In genomic region chr3:182935803-182936202, GRCh38 we compare ENCODE assay signal across 1 cellular context.
TF ChIP-seq lines count a peak whose summit lies in the region.

No MANE protein-coding gene starts in this region.

TF ChIP-seq in K562, 482 proteins besides CTCF, POLR2A, EP300 and RAD21 (continued from another document and continues in another):
- TF ChIP-seq ZNF639 (CRISPR knock-in tag; conservative IDR thresholded peaks at IDR 0.05 in 1 of 2, IDR thresholded peaks at IDR 0.05 in 1 of 2): peak in 1 of 2 experiments; percentile 84; a peak in 2 of 4 replicates
- TF ChIP-seq KLF6 (CRISPR knock-in tag; IDR thresholded peaks at IDR 0.05; ENCODE audit: borderline replicate concordance): peak; percentile 67; the same call in 1 of the 2 replicates
- TF ChIP-seq ZNF324 (CRISPR knock-in tag; IDR thresholded peaks at IDR 0.05): no peak
- 0 out of 2 replicates have a peak, but pooled peaks have one; percentile 32 for TF ChIP-seq HINFP (tag; conservative IDR thresholded peaks at IDR 0.05; ENCODE audit: low read depth)
- TF ChIP-seq MLLT1 (IDR thresholded peaks at IDR 0.05): no peak
- no peak for TF ChIP-seq ASH1L (IDR thresholded peaks at IDR 0.05; ENCODE audit: borderline replicate concordance, low read depth, partially characterized antibody)
- no peak for TF ChIP-seq TRIM28 (IDR thresholded peaks at IDR 0.05)
- TF ChIP-seq MYBL2 (IDR thresholded peaks at IDR 0.05; ENCODE audit: low read depth): no peak
- TF ChIP-seq MYBL2 (CRISPR knock-in tag; IDR thresholded peaks at IDR 0.05; ENCODE audit: borderline replicate concordance): no peak
- no peak for TF ChIP-seq NCOA6 (IDR thresholded peaks at IDR 0.05)
- no peak for TF ChIP-seq ZBTB12 (CRISPR knock-in tag; IDR thresholded peaks at IDR 0.05)
- TF ChIP-seq DDX20 (tag; IDR thresholded peaks at IDR 0.05; ENCODE audit: low read depth): 0 out of 2 replicates have a peak, but pooled peaks have one; percentile 65
- TF ChIP-seq PBX2 (CRISPR knock-in tag; IDR thresholded peaks at IDR 0.05; ENCODE audit: low read depth): no peak
- TF ChIP-seq PBX2 (tag; conservative IDR thresholded peaks at IDR 0.05; ENCODE audit: low read depth): no peak
- no peak for TF ChIP-seq ZNF347 (CRISPR knock-in tag; IDR thresholded peaks at IDR 0.05; ENCODE audit: low read depth)
- TF ChIP-seq RCOR1 (IDR thresholded peaks at IDR 0.05; ENCODE audit: borderline replicate concordance in 1 of 2, low read depth in 2 of 2, low read length in 2 of 2): no peak
- TF ChIP-seq ZNF77 (CRISPR knock-in tag; IDR thresholded peaks at IDR 0.05): no peak
- TF ChIP-seq ZSCAN29 (IDR thresholded peaks at IDR 0.05): no peak
- TF ChIP-seq MYC (IDR thresholded peaks at IDR 0.05; ENCODE audit: low read depth, low read length): no peak
- TF ChIP-seq MYC (CRISPR knock-in tag; IDR thresholded peaks at IDR 0.05; ENCODE audit: borderline replicate concordance, low read depth): no peak
- TF ChIP-seq PKNOX1 (IDR thresholded peaks at IDR 0.05): no peak
- no peak for TF ChIP-seq HLTF (IDR thresholded peaks at IDR 0.05)
- TF ChIP-seq HMBOX1 (IDR thresholded peaks at IDR 0.05): peak; percentile 78
- no peak for TF ChIP-seq HNRNPUL1 (IDR thresholded peaks at IDR 0.05; ENCODE audit: low read length)
- no peak for TF ChIP-seq POLR2AphosphoS2 (IDR thresholded peaks at IDR 0.05; ENCODE audit: low read length)
- TF ChIP-seq ZNF589 (CRISPR knock-in tag; IDR thresholded peaks at IDR 0.05; ENCODE audit: low read depth): 0 out of 2 replicates have a peak, but pooled peaks have one; percentile 45
- TF ChIP-seq ZNF318 (IDR thresholded peaks at IDR 0.05; ENCODE audit: borderline replicate concordance in 1 of 2, low read depth in 1 of 2): no peak
- no peak for TF ChIP-seq TARDBP (IDR thresholded peaks at IDR 0.05)
- TF ChIP-seq HOMEZ (CRISPR knock-in tag; IDR thresholded peaks at IDR 0.05): no peak
- no peak for TF ChIP-seq ZNF778 (CRISPR knock-in tag; IDR thresholded peaks at IDR 0.05)
- no peak for TF ChIP-seq BCL6 (CRISPR knock-in tag; IDR thresholded peaks at IDR 0.05)
- TF ChIP-seq ZNF175 (CRISPR knock-in tag; IDR thresholded peaks at IDR 0.05; ENCODE audit: low read depth): peak; percentile 61; the same call in 1 of the 2 replicates
- peak; percentile 71; the same call in 1 of the 2 replicates for TF ChIP-seq ZNF79 (CRISPR knock-in tag; IDR thresholded peaks at IDR 0.05; ENCODE audit: low read depth)
- TF ChIP-seq ESRRA (IDR thresholded peaks at IDR 0.05; ENCODE audit: borderline replicate concordance, low read depth): no peak
- TF ChIP-seq BACH1 (tag; IDR thresholded peaks at IDR 0.05): no peak
- peak; percentile 61; the same call in 1 of the 2 replicates for TF ChIP-seq ZNF766 (CRISPR knock-in tag; conservative IDR thresholded peaks at IDR 0.05)
- no peak; the same call in 1 of the 2 replicates for TF ChIP-seq ELF4 (CRISPR knock-in tag; IDR thresholded peaks at IDR 0.05)
- TF ChIP-seq ZNF197 (CRISPR knock-in tag; IDR thresholded peaks at IDR 0.05; ENCODE audit: low read depth): 0 out of 2 replicates have a peak, but pooled peaks have one; percentile 45
- no peak for TF ChIP-seq NR2C1 (IDR thresholded peaks at IDR 0.05)
- TF ChIP-seq NR2C1 (tag; IDR thresholded peaks at IDR 0.05): peak; percentile 52; the same call in 1 of the 2 replicates
- no peak for TF ChIP-seq SAP30 (IDR thresholded peaks at IDR 0.05; ENCODE audit: borderline replicate concordance, insufficient read depth, low read depth, low read length, poor library complexity, severe bottlenecking)
- TF ChIP-seq CHD4 (IDR thresholded peaks at IDR 0.05; ENCODE audit: insufficient read depth, insufficient replicate concordance, low read depth, low read length, poor library complexity, severe bottlenecking): no peak
